In the genomic region with DNA sequence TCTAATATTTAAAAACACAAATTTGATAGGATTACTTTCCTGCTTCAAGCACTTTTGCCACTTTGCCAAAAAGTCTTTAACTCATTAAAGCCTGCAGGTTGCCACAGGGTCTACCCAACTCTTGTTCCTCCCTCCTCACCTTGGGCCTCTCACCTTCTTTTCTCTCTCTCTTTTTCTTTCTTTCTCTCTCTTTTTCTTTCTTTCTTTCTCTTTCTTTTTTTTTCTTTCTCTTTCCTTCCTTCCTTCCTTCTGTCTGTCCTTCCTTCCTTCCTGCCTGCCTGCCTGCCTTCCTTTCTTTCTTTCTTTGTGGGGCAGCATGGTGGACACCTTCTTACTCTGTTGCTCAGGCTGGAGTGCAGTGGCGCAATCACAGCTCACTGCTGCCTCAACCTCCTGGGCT, we compare ENCODE assay signal across 17 cellular contexts. TPM values are rescaled to one million over a fixed set of nuclear protein-coding genes. Genes with fewer than 3 reads are reported as not detected.
DNase-seq lines count a peak whose midpoint lies in the region; ATAC-seq, FAIRE-seq and TF ChIP-seq lines count a peak whose summit lies in the region.
"Had no signal": no experiment of that assay in that cellular context is flagged by ENCODE, and none has a peak within 500 bp of the region (broad histone marks: within the 10 kb centered on the region; RNA-seq: fewer than 3 reads in every experiment).

No MANE protein-coding gene starts in this region.

- TF ChIP-seq CTCF in ascending aorta (IDR thresholded peaks at IDR 0.05) = no peak
- no peak for TF ChIP-seq CTCF in thoracic aorta (IDR thresholded peaks at IDR 0.05)
- no peak for TF ChIP-seq CTCF in GM13976 (IDR thresholded peaks at IDR 0.05; ENCODE audit: borderline replicate concordance, control extremely low read depth, extremely low read depth, insufficient read depth, missing control alignments)

- FAIRE-seq in GM19239 (lab: Jason Lieb, UNC) = peak; percentile 18
- FAIRE-seq: GM12891, H54 had no signal

- no peak for ATAC-seq in thoracic aorta (ENCODE audit: insufficient number of reproducible peaks, low FRiP score, low read depth)
- no peak for ATAC-seq in GM21515 (IDR thresholded peaks at IDR 0.05; ENCODE audit: unreplicated experiment)

- no peak for DNase-seq in GM19239 (ENCODE audit: insufficient read length, low spot score)
- no peak for DNase-seq in ascending aorta (ENCODE audit: low spot score in 2 of 2)
- no peak for DNase-seq in thoracic aorta (ENCODE audit: low spot score)
- DNase-seq in GM13976 (ENCODE audit: low spot score) = no peak
- DNase-seq in effector CD8-positive, alpha-beta T cell (lab: John Stamatoyannopoulos, UW) = no peak
- DNase-seq: Calu3; CD4-positive, alpha-beta memory T cell; COR-L47; DMS53; DMS79 treated with DMSO at 0.1 percent for 48 hours; GOT3 had no signal

- peaks cover 0 to 23% (median 0%) of the 10 kb centered on the region in 11 experiments; a peak in 3 of 22 replicates for H3K9me3 ChIP-seq in BLaER1 treated with 17β-estradiol and CSF1 and Interleukin-3, amounts not matched to agents 10 nM and 100 nM (replicated peaks in 1 of 11)
- H3K9me3 ChIP-seq in ascending aorta = no peaks in the 10 kb centered on the region
- H3K9me3 ChIP-seq in thoracic aorta = no peaks in the 10 kb centered on the region
- H3K9me3 ChIP-seq: BLaER1, HAP-1 had no signal

- intact Hi-C loops in ascending aorta (cut with DNase I) = loop anchor here (2.0 kb wide), 1 partner anchor 51 kb away; the partner anchor contains the start of genes C6orf52 and PAK1IP1

- H3K36me3 ChIP-seq in BLaER1 treated with 17β-estradiol and CSF1 and Interleukin-3, amounts not matched to agents 10 nM and 100 nM = no peaks in the 10 kb centered on the region
- H3K36me3 ChIP-seq in ascending aorta (no peaks in the 10 kb centered on the region), thoracic aorta (no peaks in the 10 kb centered on the region)
- H3K36me3 ChIP-seq: BLaER1, HAP-1 had no signal

- in situ Hi-C loops in GM13976 (cut with MboI; ENCODE audit: low sequenced_read_pairs, unreplicated experiment) = no loop called here

- H3K4me1 ChIP-seq in BLaER1 treated with 17β-estradiol and CSF1 and Interleukin-3, amounts not matched to agents 10 nM and 100 nM = peaks cover 14 to 61% (median 42%) of the 10 kb centered on the region in 10 experiments
- peaks cover 0 to 3% of the 10 kb centered on the region in 2 donors for H3K4me1 ChIP-seq in ascending aorta
- peaks cover 3 to 18% of the 10 kb centered on the region in 2 donors for H3K4me1 ChIP-seq in thoracic aorta (ENCODE audit: control insufficient read depth in 1 of 2, low read depth in 2 of 2)

- peak overlapping the region in 10 of 11 experiments; percentile 20 to 88 (median 76); a peak in 18 of 22 replicates for H3K27ac ChIP-seq in BLaER1 treated with 17β-estradiol and CSF1 and Interleukin-3, amounts not matched to agents 10 nM and 100 nM
- H3K27ac ChIP-seq in ascending aorta (peak overlapping the region; percentile 81 to 84), thoracic aorta (peak overlapping the region; percentile 78 to 83)
- H3K27ac ChIP-seq: BLaER1 had no signal

- peak overlapping the region in 10 of 11 experiments; percentile 24 to 87 (median 76); a peak in 18 of 22 replicates for H3K4me2 ChIP-seq in BLaER1 treated with 17β-estradiol and CSF1 and Interleukin-3, amounts not matched to agents 10 nM and 100 nM
- H3K4me2 ChIP-seq: BLaER1 had no signal

- no peaks in the 10 kb centered on the region for H3K27me3 ChIP-seq in BLaER1 treated with 17β-estradiol and CSF1 and Interleukin-3, amounts not matched to agents 10 nM and 100 nM
- H3K27me3 ChIP-seq in ascending aorta (no peaks in the 10 kb centered on the region), thoracic aorta (replicated peaks; ENCODE audit: insufficient read depth) (no peaks in the 10 kb centered on the region)
- H3K27me3 ChIP-seq: BLaER1 had no signal

- peak overlapping the region in 1 of 10 experiments; percentile 49; a peak in 2 of 20 replicates for H3K4me3 ChIP-seq in BLaER1 treated with 17β-estradiol and CSF1 and Interleukin-3, amounts not matched to agents 10 nM and 100 nM
- H3K4me3 ChIP-seq in ascending aorta = no peak overlapping the region
- no peak overlapping the region for H3K4me3 ChIP-seq in thoracic aorta
- H3K4me3 ChIP-seq: BLaER1, HAP-1 had no signal

- H4K20me1 ChIP-seq in BLaER1 treated with 17β-estradiol and CSF1 and Interleukin-3, amounts not matched to agents 10 nM and 100 nM = no peaks in the 10 kb centered on the region
- H4K20me1 ChIP-seq: BLaER1 had no signal

- H3K9ac ChIP-seq in BLaER1 treated with 17β-estradiol and CSF1 and Interleukin-3, amounts not matched to agents 10 nM and 100 nM = peak overlapping the region in 2 of 11 experiments; percentile 60 to 68; a peak in 2 of 22 replicates
- H3K9ac ChIP-seq: BLaER1 had no signal

RNA-seq across cellular contexts. Expression of gene C6orf52, which starts 50.2 kb away (rescaled TPM):
- not detected for total RNA-seq in ascending aorta
- total RNA-seq in thoracic aorta = not detected
- total RNA-seq: Calu3 had no signal

RNA-seq across cellular contexts. Expression of gene PAK1IP1, which starts 50.5 kb away (rescaled TPM):
- total RNA-seq in ascending aorta (6.1 TPM), thoracic aorta (10 to 100 TPM in 1 of 2 donors, 1 to 10 TPM in 1; 7.3 to 19.4 TPM)
